Comparison of ENCODE assay signal across 1 cellular context in the genomic region with DNA sequence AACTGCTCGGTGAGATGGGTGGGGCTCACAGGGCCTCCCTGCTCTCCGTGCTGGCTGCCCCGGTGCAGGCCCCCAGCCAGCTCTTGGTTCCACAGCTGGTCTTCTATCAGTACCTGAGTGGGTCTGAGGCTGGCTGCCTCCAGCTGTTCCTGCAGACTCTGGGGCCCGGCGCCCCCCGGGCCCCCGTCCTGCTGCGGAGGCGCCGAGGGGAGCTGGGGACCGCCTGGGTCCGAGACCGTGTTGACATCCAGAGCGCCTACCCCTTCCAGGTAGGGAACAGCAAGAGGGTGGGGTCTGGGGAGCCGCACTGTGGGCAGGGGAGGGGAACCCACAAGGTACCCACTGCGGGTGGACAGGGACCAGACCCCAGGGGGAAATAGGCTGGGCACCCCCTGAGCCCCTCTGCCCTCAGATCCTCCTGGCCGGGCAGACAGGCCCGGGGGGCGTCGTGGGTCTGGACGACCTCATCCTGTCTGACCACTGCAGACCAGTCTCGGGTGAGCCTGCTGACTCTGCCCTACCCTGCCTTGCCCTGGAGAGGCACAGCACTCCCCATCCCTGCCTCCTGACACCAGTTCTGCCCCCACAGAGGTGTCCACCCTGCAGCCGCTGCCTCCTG.
TF ChIP-seq lines count a peak whose summit lies in the region.

No MANE protein-coding gene starts in this region.

TF ChIP-seq in K562, 482 proteins besides CTCF, POLR2A, EP300 and RAD21:
- TF ChIP-seq EP400 (IDR thresholded peaks at IDR 0.05), result no peak
- TF ChIP-seq POLR2G (IDR thresholded peaks at IDR 0.05; ENCODE audit: low read depth, low read length), result peak; percentile 45
- peak; percentile 52; the same call in 1 of the 2 replicates for TF ChIP-seq RBFOX2 (IDR thresholded peaks at IDR 0.05; ENCODE audit: low read depth, low read length)
- peak; percentile 30 for TF ChIP-seq RBM22 (IDR thresholded peaks at IDR 0.05; ENCODE audit: low read depth, low read length, poor library complexity, severe bottlenecking)
